In genomic region chr2:230326453-230327417, GRCh38 we compare ENCODE assay signal across 8 cellular contexts. TPM values are rescaled to one million over a fixed set of nuclear protein-coding genes. Genes with fewer than 3 reads are reported as not detected.
A peak's percentile ranks its signal among the peaks of the same experiment; 100 is the strongest.
DNase-seq lines count a peak whose midpoint lies in the region; ATAC-seq, FAIRE-seq and TF ChIP-seq lines count a peak whose summit lies in the region.

Gene SP140L (plus strand): TSS chr2:230327193. CDS start chr2:230327270, 77 bp downstream.

- WGBS in A549 (ENCODE audit: missing lambda C conversion rate), result 21% methylated on average over 11 of the region's 11 CpGs

- peak within 1 kb of the TSS; percentile 68 for H3K4me2 ChIP-seq in A549

- ATAC-seq in A549 (peak; percentile 78 to 80), HG03139 (IDR thresholded peaks at IDR 0.05; ENCODE audit: unreplicated experiment) (peak; percentile 88)

- H3K27ac ChIP-seq in A549, result peak within 1 kb of the TSS; percentile 57 to 68
- H3K27ac ChIP-seq in vagina, result peak within 1 kb of the TSS; percentile 72

- in situ Hi-C loops in GM18951 (cut with MboI; ENCODE audit: low sequenced_read_pairs, unreplicated experiment), result no loop called here

- H3K9me3 ChIP-seq in A549, result no peaks in the 10 kb centered on the region
- H3K9me3 ChIP-seq in vagina, result no peaks in the 10 kb centered on the region

- intact Hi-C loops in vagina (cut with DNase I), result no loop called here

- FAIRE-seq in A549 (lab: Jason Lieb, UNC), result no peak

- H3K4me3 ChIP-seq in A549 (0 out of 3 replicates have a peak within 1 kb of the TSS, but pooled peaks have one; percentile 11), retinal pigment epithelial cell (ENCODE audit: low read length) (peak within 1 kb of the TSS; percentile 24), vagina (peak within 1 kb of the TSS; percentile 45 to 64)

- peak; percentile 24 to 55 for DNase-seq in A549 (ENCODE audit: low read depth in 1 of 2, low spot score in 1 of 2)
- peak; percentile 17 to 41 for DNase-seq in SHP77 (lab: John Stamatoyannopoulos, UW)
- peak; percentile 76 for DNase-seq in activated effector memory CD4-positive, alpha-beta T cell treated with Interleukin-2 at 50 U/mL for 16 hours
- DNase-seq in glomerular endothelial cell (ENCODE audit: extremely low read depth, low read depth, low spot score), result peak; percentile 42
- peak; percentile 4 for DNase-seq in retinal pigment epithelial cell (ENCODE audit: low read depth)
- DNase-seq in vagina (ENCODE audit: extremely low spot score in 2 of 2), result no peak

- POLR2A ChIA-PET in A549 (lab: Yijun Ruan, JAX), result no interaction called here

- no peak for TF ChIP-seq RAD21 in A549 (conservative IDR thresholded peaks at IDR 0.05 in 1 of 2, IDR thresholded peaks at IDR 0.05 in 1 of 2)

- no peaks in the 10 kb centered on the region for H3K36me3 ChIP-seq in vagina

- H3K27me3 ChIP-seq in vagina, result no peaks in the 10 kb centered on the region

- H3K4me1 ChIP-seq in A549 (no peaks in the 10 kb centered on the region), vagina (peaks cover 22% of the 10 kb centered on the region)

- TF ChIP-seq POLR2A in A549 (IDR thresholded peaks at IDR 0.05; ENCODE audit: low read length) (no peak), GM18951 (IDR thresholded peaks at IDR 0.05; ENCODE audit: extremely low read depth, insufficient read depth, insufficient read length) (peak; percentile 70), vagina (IDR thresholded peaks at IDR 0.05) (no peak)

- no peak for TF ChIP-seq EP300 in A549 (IDR thresholded peaks at IDR 0.05)

- CTCF ChIA-PET in A549 (lab: Yijun Ruan, JAX), result no interaction called here

- no peak for TF ChIP-seq CTCF in A549 (IDR thresholded peaks at IDR 0.05)
- TF ChIP-seq CTCF in retinal pigment epithelial cell (conservative IDR thresholded peaks at IDR 0.05; ENCODE audit: low read depth, low read length), result no peak
- no peak for TF ChIP-seq CTCF in vagina (IDR thresholded peaks at IDR 0.05)

TF ChIP-seq in A549, 52 proteins besides CTCF, POLR2A, EP300 and RAD21:
- TF ChIP-seq MAX (IDR thresholded peaks at IDR 0.05), result peak; percentile 42
- TF ChIP-seq EHMT2 (IDR thresholded peaks at IDR 0.05; ENCODE audit: low read depth), result no peak
- TF ChIP-seq CEBPB (IDR thresholded peaks at IDR 0.05), result no peak

RNA-seq across cellular contexts. Expression of gene SP140L, which starts in this region (rescaled TPM):
- polyA plus RNA-seq in A549 (2011; rRNA removed) (1.7 and 1.9 TPM in 2 replicates), A549 (2017; fragmentation: RNase III; extraction: RNeasy Plus Mini Kit Qiagen cat#74134 plus additional on column Dnase treatment) (2.5 to 3.5 TPM (median 3.2 TPM) in 3 replicates)
- polyA plus RNA-seq in A549 (2012; cell fraction: cytosol; rRNA removed), result 0.61 and 0.66 TPM in 2 replicates
- polyA plus RNA-seq in A549 (2012; cell fraction: nucleus; rRNA removed), result 1.4 and 2.3 TPM in 2 replicates
- polyA minus RNA-seq in A549 (2011; rRNA and poly(A)+ RNA removed), result 0.95 and 1.4 TPM in 2 replicates
- total RNA-seq in glomerular endothelial cell (15.0 and 34.2 TPM in 2 replicates), vagina (11.5 TPM)

Comparison
In these comparisons a context has a peak if more than half of its experiments do, and no peak if none do; other contexts are left out.
1. DNase-seq: peak in A549 (2 of 2), SHP77 (2 of 2), activated effector memory CD4-positive, alpha-beta T cell treated with Interleukin-2 at 50 U/mL for 16 hours (single experiment), glomerular endothelial cell (single experiment) and retinal pigment epithelial cell (single experiment); none in vagina (0 of 2).
2. Peak in every context shown above with its lines, with median percentiles within 50 percentile points of each other: H3K4me3 ChIP-seq.